Comparison of ENCODE assay signal across 8 cellular contexts in the genomic region with DNA sequence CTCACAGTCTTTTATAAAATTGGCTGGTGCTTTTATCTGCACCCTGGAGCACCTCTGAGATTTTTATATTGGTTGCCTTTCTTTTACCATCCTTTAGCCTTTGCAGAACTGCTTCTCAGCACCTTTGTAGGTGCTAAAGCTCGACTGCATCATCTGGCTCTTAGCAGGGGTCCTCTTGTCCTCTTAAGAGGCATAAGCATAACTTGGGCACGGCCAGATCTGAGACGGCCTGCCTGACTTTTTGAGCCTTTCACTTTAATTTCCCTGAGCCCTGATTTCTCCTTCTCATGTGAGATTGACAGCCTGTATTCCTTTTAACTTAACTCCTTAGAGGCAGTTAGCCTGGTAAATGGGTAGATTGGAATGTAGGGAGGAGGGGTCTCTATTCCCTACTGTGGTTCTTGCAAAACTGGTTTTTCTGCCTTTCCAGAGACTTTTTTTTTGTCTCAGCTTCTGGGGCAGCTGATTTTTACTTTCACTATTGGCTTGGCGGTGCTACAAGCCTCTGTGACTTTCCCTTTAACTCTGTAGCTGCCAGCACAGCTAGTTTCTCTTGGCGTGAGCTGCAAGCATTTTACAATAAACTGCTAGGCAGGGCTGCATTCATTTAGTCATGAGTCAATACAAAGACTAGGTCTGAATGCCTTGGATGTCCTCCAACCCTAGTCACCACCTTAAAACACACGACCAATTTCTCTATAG. TPM values are rescaled to one million over a fixed set of nuclear protein-coding genes. Genes with fewer than 3 reads are reported as not detected.
DNase-seq lines count a peak whose midpoint lies in the region; ATAC-seq and TF ChIP-seq lines count a peak whose summit lies in the region.

No MANE protein-coding gene starts in this region.

- intact Hi-C loops in activated CD4-positive, alpha-beta memory T cell treated with anti-CD3 and anti-CD28 coated beads for 36 hours (cut with micrococcal nuclease), result loop anchor here (1.0 to 2.0 kb wide), 3 partner anchors 23 to 1770 kb away; no protein-coding TSS in a partner anchor

- POLR2A ChIA-PET in activated CD4-positive, alpha-beta memory T cell treated with anti-CD3 and anti-CD28 coated beads for 36 hours (lab: Charles Lee), result no interaction called here

- DNase-seq in GM03348 (ENCODE audit: low spot score) (peak; percentile 27), KBM-7 (peak; percentile 5), glomerular visceral epithelial cell (ENCODE audit: extremely low spot score) (peak; percentile 1), progenitor cell of endocrine pancreas (ENCODE audit: low spot score, unreplicated experiment) (no peak), occipital lobe (lab: John Stamatoyannopoulos, UW) (no peak), nephron progenitor cell (no peak)
- peak; percentile 46 for DNase-seq in activated CD4-positive, alpha-beta memory T cell treated with anti-CD3 and anti-CD28 coated beads for 36 hours

- H3K36me3 Mint-ChIP-seq in activated CD4-positive, alpha-beta memory T cell treated with anti-CD3 and anti-CD28 coated beads for 36 hours, result peaks cover 8% of the 10 kb centered on the region
- H3K36me3 Mint-ChIP-seq in progenitor cell of endocrine pancreas (ENCODE audit: insufficient read depth) (peaks cover 6% of the 10 kb centered on the region), nephron progenitor cell (ENCODE audit: low read depth) (peaks cover 6% of the 10 kb centered on the region)

- TF ChIP-seq CTCF in progenitor cell of endocrine pancreas (IDR thresholded peaks at IDR 0.05; ENCODE audit: unreplicated experiment) (no peak), nephron progenitor cell (IDR thresholded peaks at IDR 0.05) (no peak)

- peaks cover 19% of the 10 kb centered on the region for H3K4me1 Mint-ChIP-seq in activated CD4-positive, alpha-beta memory T cell treated with anti-CD3 and anti-CD28 coated beads for 36 hours (ENCODE audit: low read depth)
- H3K4me1 Mint-ChIP-seq in progenitor cell of endocrine pancreas (ENCODE audit: low read depth) (peaks cover 19% of the 10 kb centered on the region), nephron progenitor cell (no peaks in the 10 kb centered on the region)

- peaks cover 22% of the 10 kb centered on the region for H3K9me3 Mint-ChIP-seq in activated CD4-positive, alpha-beta memory T cell treated with anti-CD3 and anti-CD28 coated beads for 36 hours
- H3K9me3 Mint-ChIP-seq in progenitor cell of endocrine pancreas (ENCODE audit: low read depth), result peaks cover 33% of the 10 kb centered on the region
- H3K9me3 Mint-ChIP-seq in nephron progenitor cell, result peaks cover 58% of the 10 kb centered on the region

- in situ Hi-C loops in KBM-7 (cut with MboI; ENCODE audit: low pct_unique_long_range_greater_than_20kb, low sequenced_read_pairs), result no loop called here

- CTCF ChIA-PET in activated CD4-positive, alpha-beta memory T cell treated with anti-CD3 and anti-CD28 coated beads for 36 hours (lab: Charles Lee), result interaction anchor here (0.8 to 1.0 kb wide), 3 partner anchors 24 to 50 kb away, joined by 3 to 7 read pairs (median 4); a partner anchor contains a TSS

- peak overlapping the region; percentile 85 for H3K4me3 Mint-ChIP-seq in activated CD4-positive, alpha-beta memory T cell treated with anti-CD3 and anti-CD28 coated beads for 36 hours
- H3K4me3 Mint-ChIP-seq in progenitor cell of endocrine pancreas (ENCODE audit: low read depth), result peak overlapping the region; percentile 45
- H3K4me3 Mint-ChIP-seq in nephron progenitor cell, result no peak overlapping the region

- no peaks in the 10 kb centered on the region for H3K27me3 Mint-ChIP-seq in activated CD4-positive, alpha-beta memory T cell treated with anti-CD3 and anti-CD28 coated beads for 36 hours
- H3K27me3 Mint-ChIP-seq in progenitor cell of endocrine pancreas (no peaks in the 10 kb centered on the region), nephron progenitor cell (ENCODE audit: low read depth, poor library complexity) (peaks cover 4% of the 10 kb centered on the region)

- peak; percentile 57 for ATAC-seq in GM21576 (IDR thresholded peaks at IDR 0.05; ENCODE audit: unreplicated experiment)

- H3K27ac Mint-ChIP-seq in activated CD4-positive, alpha-beta memory T cell treated with anti-CD3 and anti-CD28 coated beads for 36 hours, result peak overlapping the region; percentile 46
- H3K27ac Mint-ChIP-seq in progenitor cell of endocrine pancreas, result peak overlapping the region; percentile 77
- no peak overlapping the region for H3K27ac Mint-ChIP-seq in nephron progenitor cell

RNA-seq across cellular contexts. Expression of a gene that starts 24.0 kb away (rescaled TPM):
- not detected for total RNA-seq in activated CD4-positive, alpha-beta memory T cell treated with anti-CD3 and anti-CD28 coated beads for 36 hours
- total RNA-seq in progenitor cell of endocrine pancreas (not detected in 2 replicates), occipital lobe (0.47 TPM)

Comparison
In these comparisons a context has a peak if more than half of its experiments do, and no peak if none do; other contexts are left out.
1. DNase-seq: peak in GM03348 (single experiment), KBM-7 (single experiment), activated CD4-positive, alpha-beta memory T cell treated with anti-CD3 and anti-CD28 coated beads for 36 hours (single experiment) and glomerular visceral epithelial cell (single experiment); none in progenitor cell of endocrine pancreas (single experiment), occipital lobe (single experiment) and nephron progenitor cell (single experiment).